19 cellular contexts compared by ENCODE assay signal in the genomic region with DNA sequence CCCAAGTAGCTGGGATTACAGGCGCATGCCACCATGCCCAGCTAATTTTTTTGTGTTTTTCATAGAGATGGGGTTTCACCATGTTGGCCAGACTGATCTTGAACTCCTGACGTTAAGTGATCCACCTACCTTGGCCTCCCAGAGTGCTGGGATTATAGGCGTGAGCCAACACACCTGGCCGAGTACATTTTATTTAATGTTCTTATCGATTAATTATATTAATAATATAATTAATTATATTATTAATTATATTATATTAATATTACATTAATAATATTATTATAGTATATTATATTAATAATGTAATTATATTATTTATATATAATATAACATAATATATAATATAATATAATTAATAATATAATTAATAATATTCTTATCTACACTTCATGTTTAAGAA.
DNase-seq lines count a peak whose midpoint lies in the region; ATAC-seq, FAIRE-seq and TF ChIP-seq lines count a peak whose summit lies in the region.
"Had no signal": no experiment of that assay in that cellular context is flagged by ENCODE, and none has a peak within 500 bp of the region (broad histone marks: within the 10 kb centered on the region; RNA-seq: fewer than 3 reads in every experiment).

No MANE protein-coding gene starts in this region.

- FAIRE-seq in RCC 7860 (lab: Jason Lieb, UNC) (peak; percentile 90), colon (lab: Jason Lieb, UNC) (peak; percentile 86), pancreas (lab: Jason Lieb, UNC) (peak; percentile 93)
- FAIRE-seq: GM12891, GM18507 had no signal

- DNase-seq in RCC 7860 (ENCODE audit: low spot score) (no peak), pancreas (no peak), DMS153 (lab: John Stamatoyannopoulos, UW) (no peak), Right ventricle myocardium inferior (ENCODE audit: missing footprints) (no peak)
- DNase-seq in activated effector memory CD4-positive, alpha-beta T cell treated with anti-CD3 and anti-CD28 coated beads, Interleukin-2, amount 50 U/mL, for 16 hours = no peak
- DNase-seq: Caco-2; CD4-positive, CD25-positive, alpha-beta regulatory T cell; CD8-positive, alpha-beta T cell; DMS79; EL; GF-D8; H9 had no signal

- H3K36me3 ChIP-seq in pancreas = no peaks in the 10 kb centered on the region
- H3K36me3 ChIP-seq: BLaER1 had no signal

- no peak for ATAC-seq in pancreas
- no peak for ATAC-seq in Right ventricle myocardium inferior
- ATAC-seq: CD8-positive, alpha-beta T cell; GM23338; HCT116 had no signal

- no peak overlapping the region for H3K27ac ChIP-seq in pancreas
- H3K27ac ChIP-seq: BLaER1, C4-2B had no signal

- no peaks in the 10 kb centered on the region for H3K27me3 ChIP-seq in pancreas
- H3K27me3 ChIP-seq: BLaER1 had no signal

- no peaks in the 10 kb centered on the region for H3K9me3 ChIP-seq in pancreas
- H3K9me3 ChIP-seq: BLaER1, Caco-2 had no signal

- H3K4me3 ChIP-seq in pancreas = no peak overlapping the region
- H3K4me3 ChIP-seq: BLaER1, GM23338 had no signal

- H3K4me1 ChIP-seq in pancreas = no peaks in the 10 kb centered on the region
- H3K4me1 ChIP-seq: BLaER1, Caco-2 had no signal

- WGBS in pancreas, 2 donors = 81 to 88% methylated on average over 5 of the region's 5 CpGs

- no peak for TF ChIP-seq CTCF in pancreas (IDR thresholded peaks at IDR 0.05)

- intact Hi-C loops in pancreas (cut with DNase I) (no loop called here), Right ventricle myocardium inferior (cut with DNase I) (loop anchor here (5.0 kb wide), 1 partner anchor 462 kb away; no protein-coding TSS in a partner anchor)
